ENCODE assay signal across 16 cellular contexts in the genomic region with DNA sequence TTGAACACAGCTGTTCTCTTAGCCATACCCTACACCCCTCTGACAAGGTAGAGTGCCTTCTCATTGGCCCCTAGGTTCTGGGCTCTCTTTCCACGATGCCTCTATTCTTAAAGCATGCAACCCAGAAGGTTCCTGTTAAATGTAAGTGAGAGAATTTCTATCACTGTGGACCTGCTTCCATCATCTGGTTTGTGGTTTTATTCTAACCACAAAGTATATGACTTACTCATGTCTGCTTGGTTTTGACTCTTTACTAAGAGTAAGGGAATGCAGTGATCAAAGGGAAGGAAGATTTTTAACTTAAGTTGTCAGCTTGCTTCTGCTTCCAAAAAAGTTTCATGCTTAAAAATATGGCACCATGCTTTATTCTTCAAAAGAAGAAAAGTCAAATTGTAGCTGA.
DNase-seq lines count a peak whose midpoint lies in the region; ATAC-seq and TF ChIP-seq lines count a peak whose summit lies in the region.
"Had no signal": no experiment of that assay in that cellular context is flagged by ENCODE, and none has a peak within 500 bp of the region (broad histone marks: within the 10 kb centered on the region; RNA-seq: fewer than 3 reads in every experiment).

No MANE protein-coding gene starts in this region.

- intact Hi-C loops in left colon (cut with DNase I, micrococcal nuclease) = no loop called here
- intact Hi-C loops in CD14-positive monocyte (cut with micrococcal nuclease) = no loop called here

- H3K27me3 Mint-ChIP-seq in activated T-cell treated with anti-CD3 and anti-CD28 coated beads, Interleukin-2, amount 50 U/mL, for 72 hours (ENCODE audit: low read depth) = peaks cover 11% of the 10 kb centered on the region
- H3K27me3 Mint-ChIP-seq in CD14-positive monocyte (ENCODE audit: low read depth in 3 of 3) = peaks cover 5 to 7% (median 5%) of the 10 kb centered on the region in 3 donors

- no peaks in the 10 kb centered on the region for H3K9me3 Mint-ChIP-seq in activated T-cell treated with anti-CD3 and anti-CD28 coated beads, Interleukin-2, amount 50 U/mL, for 72 hours
- H3K9me3 Mint-ChIP-seq in CD14-positive monocyte = no peaks in the 10 kb centered on the region
- H3K9me3 Mint-ChIP-seq: activated T-cell treated with anti-CD3 and anti-CD28 coated beads, Interleukin-2, amount 50 U/mL, for 4 hours had no signal

- no peak overlapping the region for H3K4me3 ChIP-seq in RWPE2 (ENCODE audit: severe bottlenecking)
- no peak overlapping the region for H3K4me3 ChIP-seq in fibroblast of pulmonary artery (replicated peaks; ENCODE audit: low read depth, low read length)
- H3K4me3 ChIP-seq: K562, SK-N-MC, upper lobe of left lung had no signal

- DNase-seq in activated T-cell treated with anti-CD3 and anti-CD28 coated beads, Interleukin-2, amount 50 U/mL, for 72 hours = no peak
- no peak for DNase-seq in activated T-cell treated with anti-CD3 and anti-CD28 coated beads for 4 hours
- DNase-seq in RWPE2 (ENCODE audit: low spot score) = no peak
- peak; percentile 31 for DNase-seq in fibroblast of pulmonary artery (ENCODE audit: low read depth)
- DNase-seq in stromal cell of bone marrow (ENCODE audit: low read depth) = peak; percentile 59
- DNase-seq in left colon = no peak
- no peak for DNase-seq in CD14-positive monocyte (ENCODE audit: low spot score)
- DNase-seq: 8988T; activated T-cell treated with anti-CD3 and anti-CD28 coated beads, Interleukin-2, amount 50 U/mL, for 4 hours; NCI-H2029 treated with DMSO at 0.1 percent for 48 hours; stimulated activated CD4-positive, alpha-beta T cell treated with anti-CD3 and anti-CD28 coated beads, Interleukin-12 subunit alpha, Interleukin-12 subunit beta, amount 100 ng/mL, for 4 hours; upper lobe of left lung had no signal

- H3K4me1 Mint-ChIP-seq in activated T-cell treated with anti-CD3 and anti-CD28 coated beads, Interleukin-2, amount 50 U/mL, for 72 hours (ENCODE audit: low read depth) = peaks cover 14% of the 10 kb centered on the region
- H3K4me1 Mint-ChIP-seq in CD14-positive monocyte = no peaks in the 10 kb centered on the region
- H3K4me1 Mint-ChIP-seq: mesothelial cell of epicardium had no signal

- no peaks in the 10 kb centered on the region for H3K27me3 ChIP-seq in RWPE2 (ENCODE audit: insufficient read depth, poor library complexity, severe bottlenecking)
- H3K27me3 ChIP-seq: upper lobe of left lung had no signal

- no peaks in the 10 kb centered on the region for H3K36me3 ChIP-seq in RWPE2 (ENCODE audit: low read depth)
- H3K36me3 ChIP-seq: upper lobe of left lung had no signal

- H3K27ac ChIP-seq in RWPE2 (ENCODE audit: poor library complexity, severe bottlenecking) = no peak overlapping the region
- H3K27ac ChIP-seq: SK-N-MC, upper lobe of left lung had no signal

- peak; percentile 68 to 75 for ATAC-seq in activated T-cell treated with anti-CD3 and anti-CD28 coated beads, Interleukin-2, amount 50 U/mL, for 72 hours (replicated peaks in 1 of 2)
- ATAC-seq in RWPE2 (ENCODE audit: low read depth) (peak; percentile 73), left colon (no peak), GM18873 (IDR thresholded peaks at IDR 0.05; ENCODE audit: low FRiP score, unreplicated experiment) (no peak)
- ATAC-seq: K562 had no signal

- H3K4me1 ChIP-seq in RWPE2 (ENCODE audit: insufficient read depth, poor library complexity, severe bottlenecking) = peaks cover 17% of the 10 kb centered on the region
- H3K4me1 ChIP-seq: upper lobe of left lung had no signal

- no peaks in the 10 kb centered on the region for H3K9me3 ChIP-seq in RWPE2 (ENCODE audit: severe bottlenecking)
- H3K9me3 ChIP-seq: upper lobe of left lung had no signal

- no peak for TF ChIP-seq CTCF in RWPE2 (IDR thresholded peaks at IDR 0.05; ENCODE audit: poor library complexity, severe bottlenecking)
- no peak for TF ChIP-seq CTCF in fibroblast of pulmonary artery (IDR thresholded peaks at IDR 0.05; ENCODE audit: low read length, missing control alignments)
- no peak for TF ChIP-seq CTCF in CD14-positive monocyte (IDR thresholded peaks at IDR 0.05)

- H3K27ac Mint-ChIP-seq in activated T-cell treated with anti-CD3 and anti-CD28 coated beads, Interleukin-2, amount 50 U/mL, for 72 hours = no peak overlapping the region
- no peak overlapping the region for H3K27ac Mint-ChIP-seq in CD14-positive monocyte
- H3K27ac Mint-ChIP-seq: mesothelial cell of epicardium had no signal

- no peaks in the 10 kb centered on the region for H3K36me3 Mint-ChIP-seq in activated T-cell treated with anti-CD3 and anti-CD28 coated beads, Interleukin-2, amount 50 U/mL, for 72 hours (ENCODE audit: insufficient read depth in 2 of 2)
- H3K36me3 Mint-ChIP-seq in CD14-positive monocyte = no peaks in the 10 kb centered on the region
- H3K36me3 Mint-ChIP-seq: mesothelial cell of epicardium had no signal

- H3K4me3 Mint-ChIP-seq in activated T-cell treated with anti-CD3 and anti-CD28 coated beads, Interleukin-2, amount 50 U/mL, for 72 hours = no peak overlapping the region
- H3K4me3 Mint-ChIP-seq in CD14-positive monocyte = no peak overlapping the region
- H3K4me3 Mint-ChIP-seq: activated T-cell treated with anti-CD3 and anti-CD28 coated beads, Interleukin-2, amount 50 U/mL, for 4 hours; mesothelial cell of epicardium had no signal

Comparison
In these comparisons a context has a peak if more than half of its experiments do, and no peak if none do; other contexts are left out.
1. ATAC-seq: peak in activated T-cell treated with anti-CD3 and anti-CD28 coated beads, Interleukin-2, amount 50 U/mL, for 72 hours (2 of 2) and RWPE2 (single experiment); none in left colon (single experiment) and GM18873 (single experiment).
2. DNase-seq: peak in fibroblast of pulmonary artery (single experiment) and stromal cell of bone marrow (single experiment); none in activated T-cell treated with anti-CD3 and anti-CD28 coated beads, Interleukin-2, amount 50 U/mL, for 72 hours (0 of 2), activated T-cell treated with anti-CD3 and anti-CD28 coated beads for 4 hours (single experiment), RWPE2 (single experiment), left colon (0 of 2) and CD14-positive monocyte (single experiment).